18 cellular contexts compared by ENCODE assay signal in the genomic region with DNA sequence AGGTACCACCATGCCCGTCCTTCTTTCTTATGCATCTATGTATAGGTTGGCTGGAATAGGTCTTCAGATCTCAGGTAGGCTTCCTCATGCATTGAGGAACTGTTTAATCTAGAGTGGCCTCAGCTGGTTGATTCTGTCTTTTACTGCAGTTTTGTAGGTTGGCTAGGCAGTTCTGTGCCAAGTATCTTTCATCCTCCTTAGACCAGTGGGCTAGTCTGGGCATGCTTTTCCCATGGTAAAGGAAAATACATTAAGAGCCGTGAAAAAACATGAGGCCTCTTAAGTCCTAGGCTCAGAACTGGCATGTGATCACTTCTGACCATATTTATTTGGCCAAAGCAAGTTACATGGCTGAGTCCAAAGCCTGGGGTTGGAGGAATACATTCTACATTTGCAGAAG.
"Had no signal": no experiment of that assay in that cellular context is flagged by ENCODE, and none has a peak within 500 bp of the region (broad histone marks: within the 10 kb centered on the region; RNA-seq: fewer than 3 reads in every experiment).

No MANE protein-coding gene starts in this region.

- H3K4me3 Mint-ChIP-seq: naive thymus-derived CD8-positive, alpha-beta T cell; neural crest cell; stimulated activated memory B cell treated with anti-CD40 and anti-IgM and Interleukin-4, amounts not matched to agents 10 μg/mL and 1 μg/mL and 100 μg/mL, for 72 hours; stimulated activated naive CD8-positive, alpha-beta T cell treated with anti-CD3 and anti-CD28 coated beads, Interleukin-15, Interleukin-2, amounts not matched to agents 100 ng/mL and 50 ng/mL, for 24 hours had no signal

- H3K36me3 Mint-ChIP-seq: naive thymus-derived CD8-positive, alpha-beta T cell; stimulated activated memory B cell treated with anti-CD40 and anti-IgM and Interleukin-4, amounts not matched to agents 10 μg/mL and 1 μg/mL and 100 μg/mL, for 72 hours had no signal

- H3K4me1 ChIP-seq: heart left ventricle, spleen, tibial artery, upper lobe of left lung, vagina had no signal

- H3K36me3 ChIP-seq: heart left ventricle, spleen, tibial artery, upper lobe of left lung, vagina had no signal

- ATAC-seq: heart left ventricle; naive thymus-derived CD8-positive, alpha-beta T cell; sciatic nerve; stimulated activated memory B cell treated with anti-CD40 and anti-IgM and Interleukin-4, amounts not matched to agents 10 μg/mL and 1 μg/mL and 100 μg/mL, for 72 hours had no signal

- DNase-seq: effector memory CD4-positive, alpha-beta T cell; foreskin melanocyte; heart left ventricle; hippocampal formation; kidney glomerular epithelial cell; naive thymus-derived CD8-positive, alpha-beta T cell; posterior cingulate gyrus; spleen; stimulated activated CD4-positive, alpha-beta T cell treated with anti-CD3 and anti-CD28 coated beads, Interleukin-15, amount 100 ng/mL, for 24 hours; stimulated activated CD4-positive, alpha-beta T cell treated with anti-CD3 and anti-CD28 coated beads, Interleukin-1b, Interleukin-23, amount 100 ng/mL, for 48 hours; stimulated activated CD4-positive, alpha-beta T cell treated with anti-CD3 and anti-CD28 coated beads, Interleukin-4, amount 100 ng/mL, for 24 hours; tibial artery; upper lobe of left lung had no signal

- H3K27ac Mint-ChIP-seq: naive thymus-derived CD8-positive, alpha-beta T cell; stimulated activated memory B cell treated with anti-CD40 and anti-IgM and Interleukin-4, amounts not matched to agents 10 μg/mL and 1 μg/mL and 100 μg/mL, for 72 hours; stimulated activated naive CD8-positive, alpha-beta T cell treated with anti-CD3 and anti-CD28 coated beads, Interleukin-15, Interleukin-2, amounts not matched to agents 100 ng/mL and 50 ng/mL, for 24 hours had no signal

- H3K4me1 Mint-ChIP-seq: naive thymus-derived CD8-positive, alpha-beta T cell; neural crest cell; stimulated activated memory B cell treated with anti-CD40 and anti-IgM and Interleukin-4, amounts not matched to agents 10 μg/mL and 1 μg/mL and 100 μg/mL, for 72 hours had no signal

- H3K4me3 ChIP-seq: heart left ventricle, spleen, tibial artery, upper lobe of left lung, vagina had no signal

- H3K27ac ChIP-seq: heart left ventricle, spleen, tibial artery, upper lobe of left lung, vagina had no signal

- H3K27me3 ChIP-seq: tibial artery, upper lobe of left lung, vagina had no signal
